In the genomic region with DNA sequence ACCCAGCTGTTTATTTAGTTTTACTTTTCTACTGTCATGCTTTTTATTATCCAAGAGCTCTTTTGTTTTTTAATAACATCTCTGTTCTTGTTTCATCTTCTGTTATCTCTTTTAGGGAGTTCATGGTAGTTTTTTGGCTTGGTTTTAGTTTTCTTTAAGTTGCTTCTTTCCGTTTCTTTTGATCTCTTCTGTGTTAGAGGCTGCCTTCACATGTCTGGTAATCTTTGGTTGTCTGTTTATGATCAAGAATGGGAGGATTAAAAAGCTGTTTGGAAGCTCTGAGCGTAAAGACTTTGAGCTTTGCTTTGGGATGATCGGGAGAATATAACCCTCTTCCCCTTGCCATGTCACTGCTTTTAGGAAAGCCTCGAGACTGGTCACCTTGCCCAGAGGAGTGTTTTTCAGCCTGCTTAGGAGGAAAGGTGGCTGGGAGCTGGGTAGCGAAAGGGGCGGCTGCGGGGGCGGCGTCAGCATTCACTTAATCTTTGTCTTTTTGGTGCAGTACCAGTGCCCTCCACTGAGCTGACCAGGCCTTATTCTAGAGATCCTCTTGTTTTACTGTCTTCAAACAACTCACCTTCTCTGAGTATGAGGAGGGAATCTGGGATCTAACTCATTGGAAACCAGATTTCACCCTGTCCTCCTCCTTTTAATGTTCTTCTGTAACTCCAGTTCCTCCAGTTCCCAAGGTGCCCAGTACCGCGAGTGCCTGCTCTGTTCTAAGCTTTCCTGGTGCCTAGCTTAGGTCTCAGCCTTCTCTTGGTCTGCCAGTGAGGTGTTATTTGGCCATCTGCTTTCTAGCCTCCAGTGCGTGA, we compare ENCODE assay signal across 8 cellular contexts. TPM values are rescaled to one million over a fixed set of nuclear protein-coding genes. Genes with fewer than 3 reads are reported as not detected.
DNase-seq lines count a peak whose midpoint lies in the region; ATAC-seq and TF ChIP-seq lines count a peak whose summit lies in the region.

No MANE protein-coding gene starts in this region.

- H3K4me3 ChIP-seq in CD4-positive, CD25-positive, alpha-beta regulatory T cell (ENCODE audit: low read depth, low read length): peak overlapping the region; percentile 80
- no peak overlapping the region for H3K4me3 ChIP-seq in Karpas-422 (ENCODE audit: low read length)
- no peak overlapping the region for H3K4me3 ChIP-seq in epithelial cell of esophagus (ENCODE audit: low read length)
- H3K4me3 ChIP-seq in osteoblast (ENCODE audit: insufficient read depth, low read length): peak overlapping the region; percentile 5
- no peak overlapping the region for H3K4me3 ChIP-seq in transverse colon

- peak; percentile 55 to 74 (median 70) for DNase-seq in CD4-positive, CD25-positive, alpha-beta regulatory T cell
- peak; percentile 62 for DNase-seq in Karpas-422
- DNase-seq in activated CD8-positive, alpha-beta memory T cell treated with anti-CD3 and anti-CD28 coated beads for 4 hours (ENCODE audit: low read depth in 2 of 2): peak; percentile 36 to 56
- DNase-seq in epithelial cell of esophagus (ENCODE audit: low read depth): peak; percentile 51
- peak; percentile 86 for DNase-seq in osteoblast (ENCODE audit: insufficient read length, low spot score, missing footprints)
- DNase-seq in transverse colon: peak; percentile 24
- DNase-seq in OCI-M2 (lab: John Stamatoyannopoulos, UW; ENCODE audit: unreplicated experiment): no peak

- no peaks in the 10 kb centered on the region for H3K9me3 ChIP-seq in CD4-positive, CD25-positive, alpha-beta regulatory T cell (ENCODE audit: control insufficient read depth in 2 of 2, low read length in 2 of 2)
- H3K9me3 ChIP-seq in Karpas-422 (ENCODE audit: low read length) (no peaks in the 10 kb centered on the region), osteoblast (ENCODE audit: low read depth, low read length) (no peaks in the 10 kb centered on the region), transverse colon (no peaks in the 10 kb centered on the region)

- H4K20me1 ChIP-seq in Karpas-422 (ENCODE audit: insufficient read depth, low read depth, low read length) (peaks cover 25% of the 10 kb centered on the region), osteoblast (ENCODE audit: insufficient read depth, low read length) (peaks cover 10% of the 10 kb centered on the region)

- no peaks in the 10 kb centered on the region for H3K27me3 Mint-ChIP-seq in CD4-positive, CD25-positive, alpha-beta regulatory T cell

- TF ChIP-seq POLR2A in transverse colon (IDR thresholded peaks at IDR 0.05): no peak

- H3K36me3 ChIP-seq in CD4-positive, CD25-positive, alpha-beta regulatory T cell (ENCODE audit: control insufficient read depth, insufficient read depth, low read length): peaks cover 44% of the 10 kb centered on the region
- H3K36me3 ChIP-seq in Karpas-422 (ENCODE audit: insufficient read depth, low read length) (peaks cover 45% of the 10 kb centered on the region), osteoblast (ENCODE audit: insufficient read depth, low read length) (peaks cover 21% of the 10 kb centered on the region), transverse colon (peaks cover 0 to 22% (median 8%) of the 10 kb centered on the region in 4 donors)

- WGBS in transverse colon (ENCODE audit: low coverage in 1 of 2), 2 donors: 62% methylated on average over 8 to 12 of the region's 12 CpGs

- peak overlapping the region; percentile 86 to 94 (median 93) for H3K27ac Mint-ChIP-seq in CD4-positive, CD25-positive, alpha-beta regulatory T cell

- H3K27ac ChIP-seq in CD4-positive, CD25-positive, alpha-beta regulatory T cell (ENCODE audit: insufficient read depth, low read length, poor library complexity, severe bottlenecking): peak overlapping the region; percentile 78
- no peak overlapping the region for H3K27ac ChIP-seq in Karpas-422 (ENCODE audit: low read length)
- no peak overlapping the region for H3K27ac ChIP-seq in osteoblast (ENCODE audit: low read depth, low read length)
- H3K27ac ChIP-seq in transverse colon: peak overlapping the region in 3 of 4 donors; percentile 4 to 39 (median 19)

- TF ChIP-seq CTCF in epithelial cell of esophagus (IDR thresholded peaks at IDR 0.05; ENCODE audit: insufficient read depth, low read depth, low read length, missing control alignments) (peak; percentile 44), osteoblast (IDR thresholded peaks at IDR 0.05; ENCODE audit: extremely low read depth, low read depth, low read length) (peak; percentile 51), transverse colon (IDR thresholded peaks at IDR 0.05) (peak; percentile 32 to 53 (median 45))

- H3K4me1 Mint-ChIP-seq in CD4-positive, CD25-positive, alpha-beta regulatory T cell: peaks cover 39 to 92% (median 67%) of the 10 kb centered on the region in 4 donors

- no peaks in the 10 kb centered on the region for H3K27me3 ChIP-seq in CD4-positive, CD25-positive, alpha-beta regulatory T cell (ENCODE audit: control insufficient read depth, insufficient read depth, low read length)
- H3K27me3 ChIP-seq in Karpas-422 (ENCODE audit: low read length): no peaks in the 10 kb centered on the region
- H3K27me3 ChIP-seq in osteoblast (ENCODE audit: insufficient read depth, low read length): no peaks in the 10 kb centered on the region
- H3K27me3 ChIP-seq in transverse colon: no peaks in the 10 kb centered on the region

- TF ChIP-seq EP300 in transverse colon (IDR thresholded peaks at IDR 0.05; ENCODE audit: low read depth): no peak

- peaks cover 57% of the 10 kb centered on the region for H3K36me3 Mint-ChIP-seq in CD4-positive, CD25-positive, alpha-beta regulatory T cell

- in situ Hi-C loops in transverse colon (cut with MboI; ENCODE audit: low pct_ligation_motif_present in 1 of 4, low pct_unique_long_range_greater_than_20kb in 1 of 4, low sequenced_read_pairs in 3 of 4): no loop called here

- no peaks in the 10 kb centered on the region for H3K9me2 ChIP-seq in Karpas-422 (replicated peaks; ENCODE audit: insufficient read depth, low read length)

- H2AFZ ChIP-seq in Karpas-422 (ENCODE audit: low read length) (no peak overlapping the region), osteoblast (ENCODE audit: low read length) (peak overlapping the region; percentile 39)

- no peak overlapping the region for H3K4me2 ChIP-seq in Karpas-422 (ENCODE audit: low read depth, low read length, poor library complexity, severe bottlenecking)
- H3K4me2 ChIP-seq in osteoblast (ENCODE audit: insufficient read depth, low read length): peak overlapping the region; percentile 32

- H3K9me3 Mint-ChIP-seq in CD4-positive, CD25-positive, alpha-beta regulatory T cell: no peaks in the 10 kb centered on the region

- H3K79me2 ChIP-seq in Karpas-422 (ENCODE audit: low read length) (peaks cover 96% of the 10 kb centered on the region), osteoblast (ENCODE audit: insufficient read depth, low read length) (peaks cover 87% of the 10 kb centered on the region)

- peak; percentile 93 to 94 for ATAC-seq in CD4-positive, CD25-positive, alpha-beta regulatory T cell (ENCODE audit: low read depth in 2 of 2)
- ATAC-seq in HG02763 (IDR thresholded peaks at IDR 0.05; ENCODE audit: unreplicated experiment): no peak

- H3K4me3 Mint-ChIP-seq in CD4-positive, CD25-positive, alpha-beta regulatory T cell: peak overlapping the region; percentile 77 to 88 (median 80)

- intact Hi-C loops in transverse colon (cut with DNase I; ENCODE audit: low total_unique reads): no loop called here

- H3K9ac ChIP-seq in Karpas-422 (ENCODE audit: low read length): no peak overlapping the region

- H3K4me1 ChIP-seq in CD4-positive, CD25-positive, alpha-beta regulatory T cell (ENCODE audit: control insufficient read depth, insufficient read depth, low read length, poor library complexity, severe bottlenecking): peaks cover 57% of the 10 kb centered on the region
- H3K4me1 ChIP-seq in Karpas-422 (ENCODE audit: low read length) (no peaks in the 10 kb centered on the region), osteoblast (ENCODE audit: insufficient read depth, low read length) (peaks cover 3% of the 10 kb centered on the region), transverse colon (peaks cover 0 to 20% (median 6%) of the 10 kb centered on the region in 4 donors)

RNA-seq across cellular contexts. Expression of gene TATDN2, which starts 15.5 kb away (rescaled TPM):
- 86.5 TPM for total RNA-seq in CD4-positive, CD25-positive, alpha-beta regulatory T cell
- 10 to 100 TPM; 10.2 to 17.4 (median 12.6) TPM for polyA plus RNA-seq in CD4-positive, CD25-positive, alpha-beta regulatory T cell
- 17.6 and 20.8 TPM in 2 replicates for total RNA-seq in Karpas-422 (2014; rRNA removed; shearing (Covaris generic); ENCODE audit: low replicate concordance)
- total RNA-seq in osteoblast: 19.2 and 20.0 TPM in 2 replicates
- 10 to 100 TPM; 22.7 to 59.7 (median 28.2) TPM for total RNA-seq in transverse colon

RNA-seq across cellular contexts. Expression of gene GHRL, which starts 29.0 kb away (rescaled TPM):
- total RNA-seq in CD4-positive, CD25-positive, alpha-beta regulatory T cell: 1.1 TPM
- under 1 TPM in 3 of 4 donors, not detected in 1; 0.47 to 0.92 (median 0.78) TPM for polyA plus RNA-seq in CD4-positive, CD25-positive, alpha-beta regulatory T cell
- total RNA-seq in Karpas-422 (2014; rRNA removed; shearing (Covaris generic); ENCODE audit: low replicate concordance): 1.1 TPM in 1 of 2 replicates, not detected in the other
- total RNA-seq in osteoblast (under 0.01 TPM in 1 of 2 replicates, not detected in the other), transverse colon (1 to 10 TPM in 1 of 4 donors, under 1 TPM in 1, not detected in 2; 0.55 to 8.2 TPM)

RNA-seq across cellular contexts. Expression of gene SEC13, which starts 57.2 kb away (rescaled TPM):
- total RNA-seq in CD4-positive, CD25-positive, alpha-beta regulatory T cell: 72.2 TPM
- 100 to 1,000 TPM; 139 to 155 (median 151) TPM for polyA plus RNA-seq in CD4-positive, CD25-positive, alpha-beta regulatory T cell
- 48.6 and 77.1 TPM in 2 replicates for total RNA-seq in Karpas-422 (2014; rRNA removed; shearing (Covaris generic); ENCODE audit: low replicate concordance)
- total RNA-seq in osteoblast (201 and 204 TPM in 2 replicates), transverse colon (100 to 1,000 TPM; 106 to 181 (median 164) TPM)

Comparison
In these comparisons a context has a peak if more than half of its experiments do, and no peak if none do; other contexts are left out.
1. H3K27ac ChIP-seq: peak in CD4-positive, CD25-positive, alpha-beta regulatory T cell (single experiment) and transverse colon (3 of 4); none in Karpas-422 (single experiment) and osteoblast (single experiment).
2. H3K4me3 ChIP-seq: peak in CD4-positive, CD25-positive, alpha-beta regulatory T cell (single experiment) and osteoblast (single experiment); none in Karpas-422 (single experiment), epithelial cell of esophagus (single experiment) and transverse colon (0 of 4).
3. Peak in every context shown above with its lines, with median percentiles within 50 percentile points of each other: CTCF ChIP-seq.